Comparison of ENCODE assay signal across 10 cellular contexts in genomic region chr17:13601317-13601775, GRCh38. TPM values are rescaled to one million over a fixed set of nuclear protein-coding genes. Genes with fewer than 3 reads are reported as not detected.
DNase-seq lines count a peak whose midpoint lies in the region; TF ChIP-seq lines count a peak whose summit lies in the region.
"Had no signal": no experiment of that assay in that cellular context is flagged by ENCODE, and none has a peak within 500 bp of the region (broad histone marks: within the 10 kb centered on the region; RNA-seq: fewer than 3 reads in every experiment).

No MANE protein-coding gene starts in this region.

- H3K4me1 Mint-ChIP-seq in T-helper 2 cell treated with Interferon-gamma antibody and Interleukin-4, amounts not matched to agents 5 μg/mL and 100 μg/mL, for 36 hours (ENCODE audit: low read depth), result peaks cover 6% of the 10 kb centered on the region
- peaks cover 34% of the 10 kb centered on the region for H3K4me1 Mint-ChIP-seq in osteocyte (ENCODE audit: unreplicated experiment)

- no peaks in the 10 kb centered on the region for H3K9me3 Mint-ChIP-seq in T-helper 2 cell treated with Interferon-gamma antibody and Interleukin-4, amounts not matched to agents 5 μg/mL and 100 μg/mL, for 36 hours
- no peaks in the 10 kb centered on the region for H3K9me3 Mint-ChIP-seq in osteocyte (ENCODE audit: unreplicated experiment)

- H3K4me3 Mint-ChIP-seq in T-helper 2 cell treated with Interferon-gamma antibody and Interleukin-4, amounts not matched to agents 5 μg/mL and 100 μg/mL, for 36 hours, result peak overlapping the region; percentile 22
- H3K4me3 Mint-ChIP-seq in osteocyte (ENCODE audit: unreplicated experiment), result peak overlapping the region; percentile 70

- TF ChIP-seq CTCF in foreskin fibroblast (IDR thresholded peaks at IDR 0.05; ENCODE audit: low read depth, low read length) (no peak), osteocyte (IDR thresholded peaks at IDR 0.05) (no peak)

- peak overlapping the region; percentile 80 to 94 for H3K4me3 ChIP-seq in foreskin fibroblast (ENCODE audit: low read depth in 1 of 2, low read length in 2 of 2)

- H3K36me3 Mint-ChIP-seq in T-helper 2 cell treated with Interferon-gamma antibody and Interleukin-4, amounts not matched to agents 5 μg/mL and 100 μg/mL, for 36 hours (ENCODE audit: low read depth), result peaks cover 3% of the 10 kb centered on the region
- no peaks in the 10 kb centered on the region for H3K36me3 Mint-ChIP-seq in osteocyte (ENCODE audit: unreplicated experiment)

- peaks cover 65% of the 10 kb centered on the region for H3K27me3 Mint-ChIP-seq in T-helper 2 cell treated with Interferon-gamma antibody and Interleukin-4, amounts not matched to agents 5 μg/mL and 100 μg/mL, for 36 hours (ENCODE audit: low read depth)
- peaks cover 11% of the 10 kb centered on the region for H3K27me3 Mint-ChIP-seq in osteocyte (ENCODE audit: unreplicated experiment)

- H3K27ac Mint-ChIP-seq in T-helper 2 cell treated with Interferon-gamma antibody and Interleukin-4, amounts not matched to agents 5 μg/mL and 100 μg/mL, for 36 hours, result no peak overlapping the region
- H3K27ac Mint-ChIP-seq in osteocyte (ENCODE audit: unreplicated experiment), result peak overlapping the region; percentile 5

- DNase-seq in COLO668 (lab: John Stamatoyannopoulos, UW; ENCODE audit: unreplicated experiment) (peak; percentile 9), foreskin fibroblast (peak in 1 of 2 donors; percentile 52), osteocyte (ENCODE audit: extremely low spot score, unreplicated experiment) (no peak), superior temporal gyrus (ENCODE audit: extremely low spot score) (no peak), DMS153 treated with DMSO at 0.1 percent for 48 hours (lab: John Stamatoyannopoulos, UW; ENCODE audit: unreplicated experiment) (no peak), SW 1271 (lab: John Stamatoyannopoulos, UW) (no peak), cerebellar nuclear complex (lab: John Stamatoyannopoulos, UW) (no peak)
- no peak for DNase-seq in T-helper 2 cell treated with Interferon-gamma antibody and Interleukin-4, amounts not matched to agents 5 μg/mL and 100 μg/mL, for 36 hours (ENCODE audit: low spot score)
- DNase-seq: cortex of kidney, NCI-H446 treated with DMSO at 0.1 percent for 48 hours had no signal

RNA-seq across cellular contexts. Expression of gene HS3ST3A1, which starts 0.4 kb away (rescaled TPM):
- total RNA-seq in osteocyte, result 7.5 and 9.3 TPM in 2 replicates
